Comparison of ENCODE assay signal across 1 cellular context in genomic region chr1:183470147-183470960, GRCh38.
TF ChIP-seq lines count a peak whose summit lies in the region.

No MANE protein-coding gene starts in this region.

TF ChIP-seq in GM12878, 131 proteins besides CTCF, POLR2A, EP300 and RAD21 (continued from another document and continues in another):
- TF ChIP-seq CUX1 (IDR thresholded peaks at IDR 0.05; ENCODE audit: insufficient replicate concordance, low read depth, low read length) (no peak), MTA3 (IDR thresholded peaks at IDR 0.05; ENCODE audit: borderline replicate concordance, low read length) (no peak), ZBED1 (IDR thresholded peaks at IDR 0.05; ENCODE audit: borderline replicate concordance) (peak; percentile 47; the same call in 1 of the 2 replicates), E4F1 (IDR thresholded peaks at IDR 0.05; ENCODE audit: borderline replicate concordance, partially characterized antibody) (no peak), ATF7 (IDR thresholded peaks at IDR 0.05; ENCODE audit: low read depth) (peak; percentile 31; the same call in 1 of the 2 replicates), KDM1A (IDR thresholded peaks at IDR 0.05; ENCODE audit: borderline replicate concordance) (no peak), CBX5 (IDR thresholded peaks at IDR 0.05; ENCODE audit: low read depth) (no peak), HDAC6 (IDR thresholded peaks at IDR 0.05; ENCODE audit: unreplicated experiment) (no peak), BACH1 (IDR thresholded peaks at IDR 0.05; ENCODE audit: borderline replicate concordance) (no peak), RELB (IDR thresholded peaks at IDR 0.05; ENCODE audit: low read depth) (no peak), ATF3 (IDR thresholded peaks at IDR 0.05; ENCODE audit: borderline replicate concordance, extremely low read depth, low read depth, low read length) (no peak), MEF2A (IDR thresholded peaks at IDR 0.05; ENCODE audit: insufficient read depth, low read depth, low read length) (no peak), YY1 (IDR thresholded peaks at IDR 0.05; ENCODE audit: low read depth, low read length) (0 out of 2 replicates have a peak, but pooled peaks have one; percentile 22), IKZF1 (conservative IDR thresholded peaks at IDR 0.05) (peak; percentile 66), CBFB (IDR thresholded peaks at IDR 0.05; ENCODE audit: low read depth) (no peak), EED (IDR thresholded peaks at IDR 0.05; ENCODE audit: low read depth) (0 out of 2 replicates have a peak, but pooled peaks have one; percentile 39), IRF3 (IDR thresholded peaks at IDR 0.05) (no peak), BCLAF1 (IDR thresholded peaks at IDR 0.05) (no peak), CEBPB (IDR thresholded peaks at IDR 0.05; ENCODE audit: borderline replicate concordance in 1 of 2, low read depth in 2 of 2, low read length in 2 of 2) (no peak), RBBP5 (conservative IDR thresholded peaks at IDR 0.05) (no peak), BCL11A (IDR thresholded peaks at IDR 0.05; ENCODE audit: low read depth, low read length) (0 out of 2 replicates have a peak, but pooled peaks have one; percentile 30), PRDM15 (CRISPR knock-in tag; IDR thresholded peaks at IDR 0.05) (no peak), MYC (IDR thresholded peaks at IDR 0.05; ENCODE audit: insufficient read depth, insufficient read length, insufficient replicate concordance, low read length, severe bottlenecking) (no peak), BRCA1 (IDR thresholded peaks at IDR 0.05; ENCODE audit: low read depth, low read length) (no peak), IKZF2 (IDR thresholded peaks at IDR 0.05) (peak; percentile 26 to 30; a peak in 2 of 4 replicates), MXI1 (IDR thresholded peaks at IDR 0.05; ENCODE audit: low read depth, low read length) (peak; percentile 72; the same call in 1 of the 2 replicates), HDAC2 (IDR thresholded peaks at IDR 0.05) (no peak), E2F4 (IDR thresholded peaks at IDR 0.05; ENCODE audit: low read depth, low read length) (no peak), WRNIP1 (IDR thresholded peaks at IDR 0.05; ENCODE audit: borderline replicate concordance, low read depth, low read length) (no peak), MTA2 (IDR thresholded peaks at IDR 0.05; ENCODE audit: low read depth) (peak; percentile 38; the same call in 1 of the 2 replicates), ZNF274 (IDR thresholded peaks at IDR 0.05; ENCODE audit: insufficient read depth, insufficient read length) (no peak), ZNF217 (IDR thresholded peaks at IDR 0.05) (no peak), FOXK2 (IDR thresholded peaks at IDR 0.05) (no peak), MYB (IDR thresholded peaks at IDR 0.05; ENCODE audit: borderline replicate concordance, low read depth, low read length) (no peak), SIX5 (IDR thresholded peaks at IDR 0.05; ENCODE audit: low read depth, low read length, severe bottlenecking) (no peak), CBX3 (IDR thresholded peaks at IDR 0.05; ENCODE audit: borderline replicate concordance, low read depth) (no peak), GABPA (IDR thresholded peaks at IDR 0.05; ENCODE audit: low read depth) (no peak), SMAD1 (IDR thresholded peaks at IDR 0.05; ENCODE audit: low read depth, partially characterized antibody) (no peak), GATAD2B (conservative IDR thresholded peaks at IDR 0.05; ENCODE audit: low read depth) (0 out of 2 replicates have a peak, but pooled peaks have one; percentile 23), PBX3 (IDR thresholded peaks at IDR 0.05; ENCODE audit: insufficient replicate concordance, low read depth, low read length) (no peak), LARP7 (IDR thresholded peaks at IDR 0.05) (no peak)
